ENCODE assay signal across 8 cellular contexts in genomic region chr9:127424669-127424986, GRCh38. TPM values are rescaled to one million over a fixed set of nuclear protein-coding genes. Genes with fewer than 3 reads are reported as not detected.
A peak's percentile ranks its signal among the peaks of the same experiment; 100 is the strongest.
DNase-seq lines count a peak whose midpoint lies in the region; ATAC-seq and TF ChIP-seq lines count a peak whose summit lies in the region.

No MANE protein-coding gene starts in this region.

- no peaks in the 10 kb centered on the region for H3K27me3 Mint-ChIP-seq in activated B cell treated with CpG ODN at 0.5 μM for 24 hours

- intact Hi-C loops in activated B cell treated with CpG ODN at 0.5 μM for 24 hours (cut with micrococcal nuclease) (loop anchor here (1.0 to 2.0 kb wide), 4 partner anchors 27 to 210 kb away; partner anchors contain the start of genes LRSAM1, RPL12 and SLC2A8), prostate gland (cut with DNase I) (no loop called here)

- H3K27ac ChIP-seq in prostate gland, result peak overlapping the region; percentile 81 to 85

- TF ChIP-seq POLR2A in prostate gland (IDR thresholded peaks at IDR 0.05), result no peak

- H3K4me3 ChIP-seq in fibroblast of pulmonary artery (replicated peaks; ENCODE audit: low read depth, low read length) (peak overlapping the region; percentile 97), prostate gland (peak overlapping the region; percentile 69 to 85)

- DNase-seq in activated B cell treated with CpG ODN at 0.5 μM for 24 hours (no peak), fibroblast of pulmonary artery (ENCODE audit: low read depth) (no peak), prostate gland (ENCODE audit: low spot score) (no peak), superior temporal gyrus (ENCODE audit: extremely low spot score) (no peak)

- H3K4me1 ChIP-seq in prostate gland (replicated peaks), result peaks cover 14% of the 10 kb centered on the region

- no peaks in the 10 kb centered on the region for H3K36me3 ChIP-seq in prostate gland

- no peaks in the 10 kb centered on the region for H3K27me3 ChIP-seq in prostate gland (replicated peaks; ENCODE audit: insufficient read depth)

- CTCF ChIA-PET in activated B cell treated with CpG ODN at 0.5 μM for 24 hours (lab: Charles Lee), result interaction anchor here (1.3 kb wide), 1 partner anchor 210 kb away, joined by 3 read pairs; no protein-coding TSS in a partner anchor

- peaks cover 41% of the 10 kb centered on the region for H3K4me1 Mint-ChIP-seq in activated B cell treated with CpG ODN at 0.5 μM for 24 hours

- no peaks in the 10 kb centered on the region for H3K9me3 ChIP-seq in prostate gland

- H3K27ac Mint-ChIP-seq in activated B cell treated with CpG ODN at 0.5 μM for 24 hours, result peak overlapping the region; percentile 98

- H3K4me3 Mint-ChIP-seq in activated B cell treated with CpG ODN at 0.5 μM for 24 hours, result peak overlapping the region; percentile 99

- WGBS in prostate gland, result 0% methylated on average over 13 of the region's 13 CpGs

- TF ChIP-seq CTCF in activated B cell treated with CpG ODN at 0.5 μM for 24 hours (IDR thresholded peaks at IDR 0.05) (no peak), fibroblast of pulmonary artery (IDR thresholded peaks at IDR 0.05; ENCODE audit: low read length, missing control alignments) (no peak), prostate gland (IDR thresholded peaks at IDR 0.05) (no peak)

- peak; percentile 28 for ATAC-seq in GM18498 (IDR thresholded peaks at IDR 0.05; ENCODE audit: unreplicated experiment)
- peak; percentile 24 for ATAC-seq in HG03159 (IDR thresholded peaks at IDR 0.05; ENCODE audit: unreplicated experiment)
- ATAC-seq in activated B cell treated with CpG ODN at 0.5 μM for 24 hours (ENCODE audit: low read depth), result no peak
- ATAC-seq in HG02798 (IDR thresholded peaks at IDR 0.05; ENCODE audit: poor library complexity, unreplicated experiment), result no peak
- no peak for ATAC-seq in GM21381 (IDR thresholded peaks at IDR 0.05; ENCODE audit: unreplicated experiment)

- POLR2A ChIA-PET in activated B cell treated with CpG ODN at 0.5 μM for 24 hours (lab: Charles Lee), result interaction anchor here (0.6 to 2.5 kb wide), 14 partner anchors 9 to 1128 kb away, joined by 3 to 39 read pairs (median 4); partner anchors contain the start of genes LRSAM1, RPL12, SLC2A8 and SPTAN1

- no peaks in the 10 kb centered on the region for H3K9me3 Mint-ChIP-seq in activated B cell treated with CpG ODN at 0.5 μM for 24 hours

- H3K36me3 Mint-ChIP-seq in activated B cell treated with CpG ODN at 0.5 μM for 24 hours (ENCODE audit: low read depth), result peaks cover 30% of the 10 kb centered on the region

RNA-seq across cellular contexts. Expression of gene ZNF79, which starts 0.4 kb away (rescaled TPM):
- total RNA-seq in activated B cell treated with CpG ODN at 0.5 μM for 24 hours (13.5 and 14.0 TPM in 2 replicates), prostate gland (10 to 100 TPM; 14.3 to 14.5 TPM)

RNA-seq across cellular contexts. Expression of gene RPL12, which starts 26.6 kb away (rescaled TPM):
- total RNA-seq in activated B cell treated with CpG ODN at 0.5 μM for 24 hours (2,278 and 2,307 TPM in 2 replicates), prostate gland (1,000 to 10,000 TPM; 1,460 to 2,640 TPM)

RNA-seq across cellular contexts. Expression of gene LRSAM1, which starts 26.7 kb away (rescaled TPM):
- total RNA-seq in activated B cell treated with CpG ODN at 0.5 μM for 24 hours (19.4 and 23.9 TPM in 2 replicates), prostate gland (10 to 100 TPM; 14.8 to 30.5 TPM)

RNA-seq across cellular contexts. Expression of gene SLC2A8, which starts 27.7 kb away (rescaled TPM):
- 13.4 and 17.1 TPM in 2 replicates for total RNA-seq in activated B cell treated with CpG ODN at 0.5 μM for 24 hours
- 10 to 100 TPM; 29.3 to 69.3 TPM for total RNA-seq in prostate gland

Comparison
In these comparisons a context has a peak if more than half of its experiments do, and no peak if none do; other contexts are left out.
1. ATAC-seq: peak in GM18498 (single experiment) and HG03159 (single experiment); none in activated B cell treated with CpG ODN at 0.5 μM for 24 hours (single experiment), HG02798 (single experiment) and GM21381 (single experiment).